In the genomic region with DNA sequence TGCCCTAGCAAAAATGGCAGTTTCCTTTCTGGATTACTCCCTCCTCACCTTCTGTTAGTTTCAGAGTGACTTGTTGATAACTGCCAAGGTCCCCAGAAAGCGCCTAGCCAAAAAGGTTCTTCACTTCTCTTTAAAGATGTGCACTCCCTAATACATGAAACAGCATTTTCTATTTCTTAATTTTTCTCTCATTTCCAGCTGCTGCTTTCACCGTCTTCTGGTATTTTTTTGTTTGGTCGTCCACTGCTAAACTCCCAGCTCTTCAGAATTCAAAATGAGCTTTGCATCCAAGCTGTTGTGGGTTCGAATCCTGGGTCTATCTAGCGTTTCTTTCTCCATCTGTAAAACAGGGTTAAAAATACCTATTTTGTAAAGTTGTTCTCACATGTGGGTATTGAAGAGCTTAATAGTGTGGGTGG, we compare ENCODE assay signal across 8 cellular contexts. TPM values are rescaled to one million over a fixed set of nuclear protein-coding genes. Genes with fewer than 3 reads are reported as not detected.
DNase-seq lines count a peak whose midpoint lies in the region; TF ChIP-seq lines count a peak whose summit lies in the region.

No MANE protein-coding gene starts in this region.

- H2BK5ac ChIP-seq in H9 (ENCODE audit: insufficient read length, low read length): no peak overlapping the region

- H3K27ac Mint-ChIP-seq in H9 (no peak overlapping the region; a peak in 1 of 7 replicates), glutamatergic neuron (ENCODE audit: unreplicated experiment) (peak overlapping the region; percentile 100)
- H3K27ac Mint-ChIP-seq in activated CD4-positive, alpha-beta memory T cell treated with anti-CD3 and anti-CD28 coated beads for 36 hours: peak overlapping the region; percentile 99

- no peak overlapping the region for H3K18ac ChIP-seq in H9 (ENCODE audit: insufficient read length, low read depth, low read length)

- TF ChIP-seq CTCF in H9 (conservative IDR thresholded peaks at IDR 0.05): no peak
- no peak for TF ChIP-seq CTCF in glutamatergic neuron (IDR thresholded peaks at IDR 0.05; ENCODE audit: partially characterized antibody, unreplicated experiment)

- H3K9me3 ChIP-seq in H9 (ENCODE audit: control insufficient read depth, low read depth, low read length): no peaks in the 10 kb centered on the region

- H3K23ac ChIP-seq in H9 (ENCODE audit: insufficient read length, low read depth, low read length): no peak overlapping the region

- H3K9me3 Mint-ChIP-seq in H9 (no peaks in the 10 kb centered on the region), glutamatergic neuron (ENCODE audit: unreplicated experiment) (peaks cover 9% of the 10 kb centered on the region)
- no peaks in the 10 kb centered on the region for H3K9me3 Mint-ChIP-seq in activated CD4-positive, alpha-beta memory T cell treated with anti-CD3 and anti-CD28 coated beads for 36 hours

- H3K27me3 Mint-ChIP-seq in H9 (ENCODE audit: low read depth) (no peaks in the 10 kb centered on the region), glutamatergic neuron (ENCODE audit: unreplicated experiment) (peaks cover 8% of the 10 kb centered on the region)
- H3K27me3 Mint-ChIP-seq in activated CD4-positive, alpha-beta memory T cell treated with anti-CD3 and anti-CD28 coated beads for 36 hours: no peaks in the 10 kb centered on the region

- H3K79me2 ChIP-seq in H9 (ENCODE audit: insufficient read depth, low read length): 0 out of 2 replicates have a peak, but pooled peaks cover 2% of the 10 kb centered on the region

- H4K5ac ChIP-seq in H9 (ENCODE audit: insufficient read length, low read depth, low read length): no peak overlapping the region

- H3T11ph ChIP-seq in H9 (ENCODE audit: low read length): no peak overlapping the region

- peaks cover 10% of the 10 kb centered on the region for H3K23me2 ChIP-seq in H9 (ENCODE audit: insufficient read length, low read depth, low read length, poor library complexity, severe bottlenecking)

- no peak overlapping the region for H4K91ac ChIP-seq in H9 (ENCODE audit: insufficient read length, low read depth, low read length)

- no peak overlapping the region for H3K14ac ChIP-seq in H9 (ENCODE audit: insufficient read depth, low read length)

- intact Hi-C loops in activated CD4-positive, alpha-beta memory T cell treated with anti-CD3 and anti-CD28 coated beads for 36 hours (cut with micrococcal nuclease): loop anchor here (1.0 to 10.0 kb wide), 5 partner anchors 204 to 848 kb away; a partner anchor contains a TSS

- H3K4me1 ChIP-seq in H9 (ENCODE audit: insufficient read depth, low read length): no peaks in the 10 kb centered on the region

- no peak overlapping the region for H2AK5ac ChIP-seq in H9 (ENCODE audit: insufficient read length, low read length)

- H3K4me1 Mint-ChIP-seq in H9 (peaks cover 27 to 33% of the 10 kb centered on the region in 2 experiments), glutamatergic neuron (ENCODE audit: low read depth, unreplicated experiment) (peaks cover 4% of the 10 kb centered on the region)
- peaks cover 37% of the 10 kb centered on the region for H3K4me1 Mint-ChIP-seq in activated CD4-positive, alpha-beta memory T cell treated with anti-CD3 and anti-CD28 coated beads for 36 hours (ENCODE audit: low read depth)

- no peaks in the 10 kb centered on the region for H3K27me3 ChIP-seq in H9 (ENCODE audit: insufficient read depth, low read length)

- H3K9ac ChIP-seq in H9 (ENCODE audit: extremely low read depth, insufficient read length, low read length): peak overlapping the region; percentile 43

- no peak overlapping the region for H3K56ac ChIP-seq in H9 (ENCODE audit: insufficient read length, low read depth, low read length)

- no peak overlapping the region for H2AFZ ChIP-seq in H9 (ENCODE audit: low read length)

- no peak for DNase-seq in H9
- no peak for DNase-seq in activated CD4-positive, alpha-beta memory T cell treated with anti-CD3 and anti-CD28 coated beads for 36 hours
- DNase-seq in glutamatergic neuron: no peak
- no peak for DNase-seq in NCI-H446 treated with DMSO at 0.1 percent for 48 hours (lab: John Stamatoyannopoulos, UW)
- DNase-seq in NOMO-1 (lab: John Stamatoyannopoulos, UW; ENCODE audit: unreplicated experiment in 2 of 2): no peak
- no peak for DNase-seq in activated CD8-positive, alpha-beta memory T cell treated with anti-CD3 and anti-CD28 coated beads for 24 hours
- no peak for DNase-seq in NCI-H2171 (lab: John Stamatoyannopoulos, UW)

- H3K27ac ChIP-seq in H9 (ENCODE audit: insufficient read length, low read depth, low read length): no peak overlapping the region
- peak overlapping the region in 20 of 21 experiments; percentile 21 to 100 (median 97) for H3K27ac ChIP-seq in skin epidermis

- H2BK120ac ChIP-seq in H9 (ENCODE audit: low read depth, low read length, poor library complexity, severe bottlenecking): no peak overlapping the region

- H2BK12ac ChIP-seq in H9 (ENCODE audit: insufficient read length, low read depth, low read length): no peak overlapping the region

- POLR2A ChIA-PET in activated CD4-positive, alpha-beta memory T cell treated with anti-CD3 and anti-CD28 coated beads for 36 hours (lab: Charles Lee): interaction anchor here (0.6 to 3.2 kb wide), 28 partner anchors 10 to 707 kb away, joined by 3 to 27 read pairs (median 5); a partner anchor contains a TSS

- peak overlapping the region; percentile 59 to 95 (median 85) for H3K4me3 ChIP-seq in skin epidermis

- no peak overlapping the region for H3K4ac ChIP-seq in H9 (ENCODE audit: low read depth, low read length)

- H3K4me2 ChIP-seq in H9 (ENCODE audit: insufficient read depth, insufficient read length, low read length): peak overlapping the region; percentile 67

- H3K4me3 Mint-ChIP-seq in H9 (peak overlapping the region; percentile 84 to 85), glutamatergic neuron (ENCODE audit: unreplicated experiment) (peak overlapping the region; percentile 94)
- peak overlapping the region; percentile 98 for H3K4me3 Mint-ChIP-seq in activated CD4-positive, alpha-beta memory T cell treated with anti-CD3 and anti-CD28 coated beads for 36 hours

- no CpG with 5 or more reads among the region's 5 CpGs for WGBS in H9 (ENCODE audit: extremely low coverage, insufficient read length, low lambda C conversion rate)

- no peaks in the 10 kb centered on the region for H4K20me1 ChIP-seq in H9 (ENCODE audit: control insufficient read depth, insufficient read depth, insufficient read length)

- H2BK20ac ChIP-seq in H9 (ENCODE audit: low read depth, low read length, poor library complexity, severe bottlenecking): no peak overlapping the region

- no peak overlapping the region for H4K8ac ChIP-seq in H9 (replicated peaks; ENCODE audit: insufficient read length, low read depth, low read length)

- no peak overlapping the region for H2BK15ac ChIP-seq in H9 (ENCODE audit: low read depth, low read length)

- CTCF ChIA-PET in activated CD4-positive, alpha-beta memory T cell treated with anti-CD3 and anti-CD28 coated beads for 36 hours (lab: Charles Lee): interaction anchor here (0.7 to 3.5 kb wide), 13 partner anchors 9 to 457 kb away, joined by 3 to 17 read pairs (median 5); a partner anchor contains a TSS

- H3K79me1 ChIP-seq in H9 (ENCODE audit: insufficient read depth, low read depth, low read length, poor library complexity, severe bottlenecking): no peaks in the 10 kb centered on the region

- H3K36me3 Mint-ChIP-seq in H9 (ENCODE audit: insufficient read depth in 1 of 3, low read depth in 3 of 3) (no peaks in the 10 kb centered on the region; a peak in 1 of 7 replicates), glutamatergic neuron (ENCODE audit: unreplicated experiment) (no peaks in the 10 kb centered on the region)
- peaks cover 7% of the 10 kb centered on the region for H3K36me3 Mint-ChIP-seq in activated CD4-positive, alpha-beta memory T cell treated with anti-CD3 and anti-CD28 coated beads for 36 hours

RNA-seq across cellular contexts. Expression of a gene that starts 0.4 kb away (rescaled TPM):
- total RNA-seq in H9 (2021) (13.4 and 13.9 TPM in 2 replicates), glutamatergic neuron (ENCODE audit: unreplicated experiment) (30.2 TPM)
- total RNA-seq in activated CD4-positive, alpha-beta memory T cell treated with anti-CD3 and anti-CD28 coated beads for 36 hours: 10 to 100 TPM; 43.7 to 47.8 TPM

RNA-seq across cellular contexts. Expression of a gene that starts 6.4 kb away (rescaled TPM):
- total RNA-seq in H9 (2021) (9.1 and 9.8 TPM in 2 replicates), glutamatergic neuron (ENCODE audit: unreplicated experiment) (2.0 TPM)
- total RNA-seq in activated CD4-positive, alpha-beta memory T cell treated with anti-CD3 and anti-CD28 coated beads for 36 hours: 1 to 10 TPM; 1.9 to 2.2 TPM

Comparison
In these comparisons a context has a peak if more than half of its experiments do, and no peak if none do; other contexts are left out.
1. H3K27ac Mint-ChIP-seq: peak in activated CD4-positive, alpha-beta memory T cell treated with anti-CD3 and anti-CD28 coated beads for 36 hours (single experiment) and glutamatergic neuron (single experiment); none in H9 (0 of 3).
2. Peak in every context shown above with its lines, with median percentiles within 50 percentile points of each other: H3K4me3 Mint-ChIP-seq.